Comparison of ENCODE assay signal across 9 cellular contexts in genomic region chr19:17391371-17392151, GRCh38. TPM values are rescaled to one million over a fixed set of nuclear protein-coding genes. Genes with fewer than 3 reads are reported as not detected.
DNase-seq lines count a peak whose midpoint lies in the region; ATAC-seq and TF ChIP-seq lines count a peak whose summit lies in the region.
"Had no signal": no experiment of that assay in that cellular context is flagged by ENCODE, and none has a peak within 500 bp of the region (broad histone marks: within the 10 kb centered on the region; RNA-seq: fewer than 3 reads in every experiment).

No MANE protein-coding gene starts in this region.

- no peaks in the 10 kb centered on the region for H3K9me3 ChIP-seq in CD8-positive, alpha-beta T cell (ENCODE audit: low read length)
- peaks cover 0 to 16% (median 0%) of the 10 kb centered on the region in 4 donors for H3K9me3 ChIP-seq in tibial nerve

- H3K4me3 ChIP-seq in CD8-positive, alpha-beta T cell (ENCODE audit: low read depth, low read length) = peak overlapping the region; percentile 63
- peak overlapping the region in 3 of 4 donors; percentile 24 to 54 (median 35) for H3K4me3 ChIP-seq in tibial nerve

- peaks cover 18% of the 10 kb centered on the region for H3K4me1 Mint-ChIP-seq in CD8-positive, alpha-beta T cell (ENCODE audit: low read depth)
- peaks cover 26% of the 10 kb centered on the region for H3K4me1 Mint-ChIP-seq in activated CD4-positive, alpha-beta memory T cell treated with anti-CD3 and anti-CD28 coated beads for 36 hours (ENCODE audit: low read depth)

- H3K27ac ChIP-seq in CD8-positive, alpha-beta T cell (ENCODE audit: low read depth, low read length) = no peak overlapping the region
- H3K27ac ChIP-seq in tibial nerve = no peak overlapping the region

- WGBS in tibial nerve, 2 donors = 12% methylated on average over 25 to 26 of the region's 26 CpGs

- intact Hi-C loops in CD8-positive, alpha-beta T cell (cut with DNase I, micrococcal nuclease) = loop anchor here (1.0 to 5.0 kb wide), 10 partner anchors 13 to 314 kb away; partner anchors contain the start of genes BST2 (in 1 of the 2), DDA1 (in 1 of the 2), GTPBP3 (in 1 of the 2) and HAUS8 (in 1 of the 2)
- intact Hi-C loops in activated CD4-positive, alpha-beta memory T cell treated with anti-CD3 and anti-CD28 coated beads for 36 hours (cut with micrococcal nuclease) = loop anchor here (2.0 kb wide), 1 partner anchor 57 kb away; the partner anchor contains the start of gene ANO8

- peak overlapping the region; percentile 87 for H3K4me3 Mint-ChIP-seq in CD8-positive, alpha-beta T cell
- peak overlapping the region; percentile 63 for H3K4me3 Mint-ChIP-seq in activated CD4-positive, alpha-beta memory T cell treated with anti-CD3 and anti-CD28 coated beads for 36 hours

- POLR2A ChIA-PET in CD8-positive, alpha-beta T cell (lab: Charles Lee) = interaction anchor here (0.6 kb wide), 2 partner anchors 50 to 290 kb away, joined by 3 to 4 read pairs; no protein-coding TSS in a partner anchor
- POLR2A ChIA-PET in activated CD4-positive, alpha-beta memory T cell treated with anti-CD3 and anti-CD28 coated beads for 36 hours (lab: Charles Lee) = interaction anchor here (0.6 to 1.0 kb wide), 2 partner anchors 57 to 97 kb away, joined by 3 read pairs; partner anchors contain the start of gene ANO8

- H3K36me3 ChIP-seq in CD8-positive, alpha-beta T cell (ENCODE audit: insufficient read depth, low read length) = no peaks in the 10 kb centered on the region
- H3K36me3 ChIP-seq in tibial nerve = no peaks in the 10 kb centered on the region

- H3K27ac Mint-ChIP-seq in CD8-positive, alpha-beta T cell = no peak overlapping the region
- H3K27ac Mint-ChIP-seq in activated CD4-positive, alpha-beta memory T cell treated with anti-CD3 and anti-CD28 coated beads for 36 hours = peak overlapping the region; percentile 5

- H3K9me3 Mint-ChIP-seq in CD8-positive, alpha-beta T cell = no peaks in the 10 kb centered on the region
- H3K9me3 Mint-ChIP-seq in activated CD4-positive, alpha-beta memory T cell treated with anti-CD3 and anti-CD28 coated beads for 36 hours = no peaks in the 10 kb centered on the region

- H3K27me3 Mint-ChIP-seq in CD8-positive, alpha-beta T cell (ENCODE audit: low read depth) = no peaks in the 10 kb centered on the region
- no peaks in the 10 kb centered on the region for H3K27me3 Mint-ChIP-seq in activated CD4-positive, alpha-beta memory T cell treated with anti-CD3 and anti-CD28 coated beads for 36 hours

- no peak for TF ChIP-seq EP300 in tibial nerve (IDR thresholded peaks at IDR 0.05)

- ATAC-seq in CD8-positive, alpha-beta T cell = no peak
- ATAC-seq in HG03175 (IDR thresholded peaks at IDR 0.05; ENCODE audit: unreplicated experiment) (peak; percentile 23), HG02884 (IDR thresholded peaks at IDR 0.05; ENCODE audit: unreplicated experiment) (no peak), GM18861 (IDR thresholded peaks at IDR 0.05; ENCODE audit: unreplicated experiment) (no peak), GM21390 (IDR thresholded peaks at IDR 0.05; ENCODE audit: unreplicated experiment) (no peak)

- TF ChIP-seq POLR2A in tibial nerve (IDR thresholded peaks at IDR 0.05) = no peak

- H3K27me3 ChIP-seq in CD8-positive, alpha-beta T cell (ENCODE audit: insufficient read depth, low read length) = no peaks in the 10 kb centered on the region
- H3K27me3 ChIP-seq in tibial nerve = peaks cover 0 to 32% of the 10 kb centered on the region in 2 donors

- TF ChIP-seq CTCF in CD8-positive, alpha-beta T cell (IDR thresholded peaks at IDR 0.05) = no peak
- TF ChIP-seq CTCF in tibial nerve (IDR thresholded peaks at IDR 0.05) = no peak

- peaks cover 22% of the 10 kb centered on the region for H3K4me1 ChIP-seq in CD8-positive, alpha-beta T cell (ENCODE audit: insufficient read depth, low read length)
- H3K4me1 ChIP-seq in tibial nerve = peaks cover 0 to 23% (median 5%) of the 10 kb centered on the region in 4 donors

- CTCF ChIA-PET in CD8-positive, alpha-beta T cell (lab: Charles Lee) = interaction anchor here (0.8 to 9.6 kb wide), 6 partner anchors 29 to 99 kb away, joined by 3 to 107 read pairs (median 10); partner anchors contain the start of gene MVB12A
- CTCF ChIA-PET in activated CD4-positive, alpha-beta memory T cell treated with anti-CD3 and anti-CD28 coated beads for 36 hours (lab: Charles Lee) = interaction anchor here (0.5 to 3.0 kb wide), 8 partner anchors 14 to 131 kb away, joined by 3 to 9 read pairs (median 4); partner anchors contain the start of genes BST2 and MVB12A

- DNase-seq in CD8-positive, alpha-beta T cell = no peak
- DNase-seq in activated CD4-positive, alpha-beta memory T cell treated with anti-CD3 and anti-CD28 coated beads for 36 hours = no peak
- DNase-seq in islet precursor cell (peak; percentile 54), tibial nerve (ENCODE audit: low spot score in 2 of 2) (no peak)

- H3K36me3 Mint-ChIP-seq in CD8-positive, alpha-beta T cell = no peaks in the 10 kb centered on the region
- H3K36me3 Mint-ChIP-seq in activated CD4-positive, alpha-beta memory T cell treated with anti-CD3 and anti-CD28 coated beads for 36 hours = no peaks in the 10 kb centered on the region

RNA-seq across cellular contexts. Expression of gene CCDC194, which starts 2.4 kb away (rescaled TPM):
- under 1 TPM; 0.79 to 0.89 TPM for total RNA-seq in CD8-positive, alpha-beta T cell
- 1 to 10 TPM; 1.4 to 2.3 TPM for total RNA-seq in activated CD4-positive, alpha-beta memory T cell treated with anti-CD3 and anti-CD28 coated beads for 36 hours
- total RNA-seq in tibial nerve = 1 to 10 TPM in 2 of 4 donors, under 1 TPM in 1, not detected in 1; 0.63 to 4.5 (median 2.0) TPM
- total RNA-seq: NCI-H460 had no signal

RNA-seq across cellular contexts. Expression of gene BST2, which starts 13.9 kb away (rescaled TPM):
- total RNA-seq in CD8-positive, alpha-beta T cell = 10 to 100 TPM; 25.1 to 29.7 TPM
- total RNA-seq in activated CD4-positive, alpha-beta memory T cell treated with anti-CD3 and anti-CD28 coated beads for 36 hours = 100 to 1,000 TPM; 156 to 164 TPM
- total RNA-seq in tibial nerve = 10 to 100 TPM; 71.0 to 77.4 (median 72.2) TPM

RNA-seq across cellular contexts. Expression of gene PLVAP, which starts 14.4 kb away (rescaled TPM):
- total RNA-seq in CD8-positive, alpha-beta T cell = not detected
- under 1 TPM in 1 of 2 experiments, not detected in 1; 0.14 TPM for total RNA-seq in activated CD4-positive, alpha-beta memory T cell treated with anti-CD3 and anti-CD28 coated beads for 36 hours
- 100 to 1,000 TPM in 1 of 4 donors, 10 to 100 TPM in 3; 21.8 to 142 (median 78.8) TPM for total RNA-seq in tibial nerve
- total RNA-seq: NCI-H460 had no signal

RNA-seq across cellular contexts. Expression of gene MVB12A, which starts 28.3 kb away (rescaled TPM):
- 10 to 100 TPM in 1 of 2 experiments, 1 to 10 TPM in 1; 9.1 to 10.4 TPM for total RNA-seq in CD8-positive, alpha-beta T cell
- total RNA-seq in activated CD4-positive, alpha-beta memory T cell treated with anti-CD3 and anti-CD28 coated beads for 36 hours = 10 to 100 TPM; 36.5 to 42.4 TPM
- total RNA-seq in tibial nerve = 10 to 100 TPM; 42.8 to 87.9 (median 51.9) TPM

RNA-seq across cellular contexts. Expression of gene GTPBP3, which starts 54.2 kb away (rescaled TPM):
- total RNA-seq in CD8-positive, alpha-beta T cell = 10 to 100 TPM; 20.8 to 25.7 TPM
- 10 to 100 TPM; 37.7 to 41.4 TPM for total RNA-seq in activated CD4-positive, alpha-beta memory T cell treated with anti-CD3 and anti-CD28 coated beads for 36 hours
- 10 to 100 TPM; 15.9 to 59.4 (median 28.8) TPM for total RNA-seq in tibial nerve

Comparison
In these comparisons a context has a peak if more than half of its experiments do, and no peak if none do; other contexts are left out.
1. RNA of gene PLVAP, which starts 14.4 kb away (total RNA-seq): 21.8 to 142 TPM in tibial nerve; 0.14 TPM in activated CD4-positive, alpha-beta memory T cell treated with anti-CD3 and anti-CD28 coated beads for 36 hours and not detected in CD8-positive, alpha-beta T cell; every median in the first group is over 10 times any median in the second.